Comparison of ENCODE assay signal across 9 cellular contexts in the genomic region with DNA sequence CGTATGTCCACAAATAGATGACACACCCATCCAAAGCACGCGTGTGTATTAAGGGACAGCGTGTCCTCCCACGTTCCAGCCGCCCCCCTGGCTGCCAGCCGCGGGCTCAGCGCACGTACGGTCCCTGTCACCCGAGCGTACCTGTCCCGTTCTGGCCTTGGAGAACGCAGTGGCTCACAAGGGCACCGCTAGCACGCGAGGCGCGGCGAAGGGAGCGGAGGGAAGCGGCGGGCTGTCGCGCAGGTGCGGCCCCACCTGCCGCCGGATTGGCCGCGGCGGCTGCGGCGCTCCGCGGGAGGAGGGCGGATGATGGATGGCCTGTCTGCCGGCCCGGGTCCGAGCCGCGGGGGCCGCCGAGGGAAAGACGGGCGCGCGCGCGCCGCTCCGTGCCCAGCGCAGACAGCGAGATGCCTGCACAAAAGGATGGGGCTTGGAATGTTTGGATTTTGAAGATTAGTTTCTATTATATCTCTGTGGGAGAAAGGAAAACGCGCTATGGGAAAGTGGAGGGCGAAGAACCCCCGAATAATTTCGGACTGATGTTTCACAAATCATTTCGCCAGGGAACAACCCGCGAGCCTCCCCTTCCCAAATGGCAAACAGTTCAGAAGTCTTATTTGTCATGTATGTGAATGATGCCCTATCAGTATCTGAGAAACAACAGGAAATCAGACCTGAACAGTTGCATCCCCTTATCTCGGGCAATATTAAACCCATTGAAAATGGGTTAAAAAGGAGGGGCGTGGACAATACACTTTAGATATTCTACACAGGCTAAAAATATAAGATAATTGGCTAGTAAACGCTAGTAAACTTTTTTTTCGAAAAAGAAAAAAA.
DNase-seq lines count a peak whose midpoint lies in the region; ATAC-seq and TF ChIP-seq lines count a peak whose summit lies in the region.
"Had no signal": no experiment of that assay in that cellular context is flagged by ENCODE, and none has a peak within 500 bp of the region (broad histone marks: within the 10 kb centered on the region; RNA-seq: fewer than 3 reads in every experiment).

No MANE protein-coding gene starts in this region.

- H3K36me3 ChIP-seq in adipocyte (ENCODE audit: control insufficient read depth, insufficient read depth, low read length, severe bottlenecking): no peaks in the 10 kb centered on the region
- no peaks in the 10 kb centered on the region for H3K36me3 ChIP-seq in left ventricle myocardium inferior
- no peaks in the 10 kb centered on the region for H3K36me3 ChIP-seq in parathyroid adenoma (ENCODE audit: control insufficient read depth, insufficient read depth, low read length)

- H2AFZ ChIP-seq in parathyroid adenoma: peak overlapping the region; percentile 46

- no peaks in the 10 kb centered on the region for H3K79me2 ChIP-seq in parathyroid adenoma

- peak overlapping the region; percentile 85 for H3K27ac ChIP-seq in left ventricle myocardium inferior (replicated peaks)
- H3K27ac ChIP-seq in parathyroid adenoma: peak overlapping the region; percentile 54

- intact Hi-C loops in left ventricle myocardium inferior (cut with micrococcal nuclease): no loop called here

- peak; percentile 40 for DNase-seq in ELF-1 (ENCODE audit: low read depth, low spot score)
- peak; percentile 57 for DNase-seq in adipocyte (ENCODE audit: low read depth)
- no peak for DNase-seq in left ventricle myocardium inferior
- DNase-seq in NCI-H1105 (lab: John Stamatoyannopoulos, UW): no peak
- DNase-seq: activated naive CD4-positive, alpha-beta T cell had no signal

- H3K9ac ChIP-seq in adipocyte (ENCODE audit: low read length) (peak overlapping the region; percentile 70), parathyroid adenoma (no peak overlapping the region)

- ATAC-seq in HG02642 (IDR thresholded peaks at IDR 0.05; ENCODE audit: poor library complexity, unreplicated experiment) (no peak), GM19351 (IDR thresholded peaks at IDR 0.05; ENCODE audit: unreplicated experiment) (no peak)
- no peak for ATAC-seq in activated CD4-positive, CD25-positive, alpha-beta regulatory T cell treated with anti-CD3 and anti-CD28 coated beads, Interleukin-2, amount 50 U/mL, for 24 hours

- no peaks in the 10 kb centered on the region for H3K9me3 ChIP-seq in adipocyte (ENCODE audit: control insufficient read depth, low read length)
- no peaks in the 10 kb centered on the region for H3K9me3 ChIP-seq in left ventricle myocardium inferior (replicated peaks)
- H3K9me3 ChIP-seq in parathyroid adenoma (ENCODE audit: control insufficient read depth, low read length): no peaks in the 10 kb centered on the region

- peak overlapping the region; percentile 80 for H3K4me3 ChIP-seq in adipocyte (ENCODE audit: low read length)
- peak overlapping the region; percentile 66 for H3K4me3 ChIP-seq in left ventricle myocardium inferior
- H3K4me3 ChIP-seq in parathyroid adenoma (ENCODE audit: low read depth, low read length): no peak overlapping the region

- H3K4me1 ChIP-seq in adipocyte (ENCODE audit: control insufficient read depth, insufficient read depth, low read length) (peaks cover 5% of the 10 kb centered on the region), left ventricle myocardium inferior (peaks cover 5% of the 10 kb centered on the region), parathyroid adenoma (no peaks in the 10 kb centered on the region)

- TF ChIP-seq CTCF in left ventricle myocardium inferior (IDR thresholded peaks at IDR 0.05; ENCODE audit: borderline replicate concordance) (no peak), parathyroid adenoma (IDR thresholded peaks at IDR 0.05) (no peak)

- H3K4me2 ChIP-seq in parathyroid adenoma (ENCODE audit: low read length): no peak overlapping the region

- H3K27me3 ChIP-seq in adipocyte (replicated peaks; ENCODE audit: control insufficient read depth, insufficient read depth, low read length) (no peaks in the 10 kb centered on the region), left ventricle myocardium inferior (ENCODE audit: low read depth) (peaks cover 32% of the 10 kb centered on the region), parathyroid adenoma (ENCODE audit: control insufficient read depth, insufficient read depth, low read length) (no peaks in the 10 kb centered on the region)

Comparison
In these comparisons a context has a peak if more than half of its experiments do, and no peak if none do; other contexts are left out.
1. DNase-seq: peak in ELF-1 (single experiment) and adipocyte (single experiment); none in left ventricle myocardium inferior (single experiment) and NCI-H1105 (single experiment).